1 cellular context compared by ENCODE assay signal in the genomic region with DNA sequence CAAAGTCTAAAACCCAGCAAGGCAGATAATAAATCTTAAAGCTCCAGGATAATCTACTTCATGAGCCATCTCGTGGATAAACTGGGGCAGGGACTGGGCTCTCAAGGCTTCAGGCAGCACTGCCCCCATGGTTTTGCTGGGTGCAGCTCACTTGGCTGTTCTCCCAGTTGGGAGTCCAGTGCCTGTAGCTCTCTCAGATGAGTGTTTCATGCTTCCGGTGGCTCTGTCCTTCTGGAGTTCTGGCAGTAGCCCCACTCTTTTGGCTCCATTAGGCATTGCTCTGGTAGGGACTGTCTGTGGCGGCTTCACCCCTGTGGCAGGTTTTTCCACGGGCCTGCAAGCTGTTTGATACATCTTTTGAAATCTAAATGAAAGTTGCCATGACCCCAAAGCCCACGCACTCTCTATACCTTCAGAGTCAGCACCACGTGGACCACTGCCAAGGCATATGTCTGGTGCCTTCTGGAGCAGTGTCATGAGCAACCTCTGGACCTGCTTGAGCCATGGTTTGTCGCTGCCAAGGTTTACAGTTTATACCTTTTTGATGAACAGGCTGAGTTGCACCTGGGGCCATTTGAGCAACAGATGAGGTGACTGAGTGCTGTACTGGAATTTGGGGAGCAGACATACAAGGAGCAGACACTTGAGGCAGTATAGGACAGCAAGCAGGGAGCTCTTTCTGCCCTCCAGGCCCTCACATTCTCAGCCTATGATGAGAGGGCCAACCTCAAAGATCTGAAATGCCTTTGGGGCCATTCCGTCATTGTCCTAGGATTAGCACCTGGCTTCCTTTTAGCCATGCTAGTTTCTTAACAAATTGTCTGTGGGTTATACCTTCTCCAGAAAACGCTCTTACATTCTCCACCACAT.
TF ChIP-seq lines count a peak whose summit lies in the region.

No MANE protein-coding gene starts in this region.

TF ChIP-seq in HCT116, 20 proteins besides CTCF, POLR2A, EP300 and RAD21 (continued from another document):
- TF ChIP-seq, protein P1, sequence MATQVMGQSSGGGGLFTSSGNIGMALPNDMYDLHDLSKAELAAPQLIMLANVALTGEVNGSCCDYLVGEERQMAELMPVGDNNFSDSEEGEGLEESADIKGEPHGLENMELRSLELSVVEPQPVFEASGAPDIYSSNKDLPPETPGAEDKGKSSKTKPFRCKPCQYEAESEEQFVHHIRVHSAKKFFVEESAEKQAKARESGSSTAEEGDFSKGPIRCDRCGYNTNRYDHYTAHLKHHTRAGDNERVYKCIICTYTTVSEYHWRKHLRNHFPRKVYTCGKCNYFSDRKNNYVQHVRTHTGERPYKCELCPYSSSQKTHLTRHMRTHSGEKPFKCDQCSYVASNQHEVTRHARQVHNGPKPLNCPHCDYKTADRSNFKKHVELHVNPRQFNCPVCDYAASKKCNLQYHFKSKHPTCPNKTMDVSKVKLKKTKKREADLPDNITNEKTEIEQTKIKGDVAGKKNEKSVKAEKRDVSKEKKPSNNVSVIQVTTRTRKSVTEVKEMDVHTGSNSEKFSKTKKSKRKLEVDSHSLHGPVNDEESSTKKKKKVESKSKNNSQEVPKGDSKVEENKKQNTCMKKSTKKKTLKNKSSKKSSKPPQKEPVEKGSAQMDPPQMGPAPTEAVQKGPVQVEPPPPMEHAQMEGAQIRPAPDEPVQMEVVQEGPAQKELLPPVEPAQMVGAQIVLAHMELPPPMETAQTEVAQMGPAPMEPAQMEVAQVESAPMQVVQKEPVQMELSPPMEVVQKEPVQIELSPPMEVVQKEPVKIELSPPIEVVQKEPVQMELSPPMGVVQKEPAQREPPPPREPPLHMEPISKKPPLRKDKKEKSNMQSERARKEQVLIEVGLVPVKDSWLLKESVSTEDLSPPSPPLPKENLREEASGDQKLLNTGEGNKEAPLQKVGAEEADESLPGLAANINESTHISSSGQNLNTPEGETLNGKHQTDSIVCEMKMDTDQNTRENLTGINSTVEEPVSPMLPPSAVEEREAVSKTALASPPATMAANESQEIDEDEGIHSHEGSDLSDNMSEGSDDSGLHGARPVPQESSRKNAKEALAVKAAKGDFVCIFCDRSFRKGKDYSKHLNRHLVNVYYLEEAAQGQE (IDR thresholded peaks at IDR 0.05; ENCODE audit: low read depth), result no peak
- TF ChIP-seq MAX (IDR thresholded peaks at IDR 0.05), result no peak
- no peak for TF ChIP-seq FOSL1 (IDR thresholded peaks at IDR 0.05; ENCODE audit: low read depth)
- no peak for TF ChIP-seq CEBPB (IDR thresholded peaks at IDR 0.05; ENCODE audit: low read depth)
- TF ChIP-seq ZBTB33 (IDR thresholded peaks at IDR 0.05; ENCODE audit: extremely low read depth, insufficient replicate concordance, low read length), result no peak
- TF ChIP-seq ZNF274 (IDR thresholded peaks at IDR 0.05; ENCODE audit: low read depth, low read length), result no peak
- no peak for TF ChIP-seq SIN3A (IDR thresholded peaks at IDR 0.05; ENCODE audit: low read depth)
- no peak for TF ChIP-seq SP1 (IDR thresholded peaks at IDR 0.05; ENCODE audit: low read depth)
- TF ChIP-seq EGR1 (IDR thresholded peaks at IDR 0.05; ENCODE audit: low read depth), result no peak
- no peak for TF ChIP-seq TCF7L2 (IDR thresholded peaks at IDR 0.05; ENCODE audit: borderline replicate concordance, extremely low read depth, insufficient read depth, insufficient read length)
